Comparison of ENCODE assay signal across 17 cellular contexts in genomic region chr16:11390573-11391495, GRCh38. TPM values are rescaled to one million over a fixed set of nuclear protein-coding genes. Genes with fewer than 3 reads are reported as not detected.
DNase-seq lines count a peak whose midpoint lies in the region; TF ChIP-seq lines count a peak whose summit lies in the region.
"Had no signal": no experiment of that assay in that cellular context is flagged by ENCODE, and none has a peak within 500 bp of the region (broad histone marks: within the 10 kb centered on the region; RNA-seq: fewer than 3 reads in every experiment).

No MANE protein-coding gene starts in this region.

- no peaks in the 10 kb centered on the region for H3K36me3 ChIP-seq in adrenal gland (replicated peaks in 1 of 2)
- H3K36me3 ChIP-seq: HAP-1, transverse colon had no signal

- WGBS in adrenal gland, 4 donors = 70 to 85% (median 76%) methylated on average over 8 to 15 of the region's 15 CpGs

- H3K4me1 ChIP-seq in adrenal gland (replicated peaks in 1 of 2) = no peaks in the 10 kb centered on the region
- H3K4me1 ChIP-seq: Caco-2, transverse colon had no signal

- no peaks in the 10 kb centered on the region for H3K36me3 Mint-ChIP-seq in dendritic cell treated with granulocyte-macrophage colony-stimulating factor and Interleukin-4, amounts not matched to agents 40 ng/mL and 50 ng/mL, for 4 days (ENCODE audit: low read depth)

- H3K9me3 Mint-ChIP-seq in dendritic cell treated with granulocyte-macrophage colony-stimulating factor and Interleukin-4, amounts not matched to agents 40 ng/mL and 50 ng/mL, for 4 days = no peaks in the 10 kb centered on the region

- no peak for TF ChIP-seq POLR2A in adrenal gland (IDR thresholded peaks at IDR 0.05)

- H3K4me1 Mint-ChIP-seq in dendritic cell treated with granulocyte-macrophage colony-stimulating factor and Interleukin-4, amounts not matched to agents 40 ng/mL and 50 ng/mL, for 4 days (ENCODE audit: low read depth) = peaks cover 15% of the 10 kb centered on the region

- no peak overlapping the region for H3K4me3 ChIP-seq in adrenal gland
- H3K4me3 ChIP-seq: GM12878, HAP-1, transverse colon had no signal

- TF ChIP-seq CTCF in adrenal gland (IDR thresholded peaks at IDR 0.05) = no peak

- H3K9me3 ChIP-seq in adrenal gland (replicated peaks in 1 of 3) = no peaks in the 10 kb centered on the region
- H3K9me3 ChIP-seq: Caco-2, HAP-1, transverse colon had no signal

- H3K4me3 Mint-ChIP-seq in dendritic cell treated with granulocyte-macrophage colony-stimulating factor and Interleukin-4, amounts not matched to agents 40 ng/mL and 50 ng/mL, for 4 days = no peak overlapping the region

- DNase-seq in DMS 273 (lab: John Stamatoyannopoulos, UW; ENCODE audit: unreplicated experiment) = peak; percentile 35
- DNase-seq in DMS 273 treated with DMSO at 0.1 percent for 48 hours (lab: John Stamatoyannopoulos, UW) = no peak
- DNase-seq in NCI-H2081 treated with DMSO at 0.1 percent for 48 hours (lab: John Stamatoyannopoulos, UW) = peak; percentile 58
- DNase-seq in posterior vena cava (ENCODE audit: low spot score) = peak; percentile 67
- no peak for DNase-seq in adrenal gland
- no peak for DNase-seq in stimulated activated CD4-positive, alpha-beta T cell treated with anti-CD3 and anti-CD28 coated beads, Interleukin-4, amount 100 ng/mL, for 4 hours
- DNase-seq in activated CD4-positive, CD25-positive, alpha-beta regulatory T cell (lab: John Stamatoyannopoulos, UW) = no peak
- DNase-seq: foreskin fibroblast; kidney glomerular epithelial cell; NCI-H446; stimulated activated CD4-positive, alpha-beta T cell treated with anti-CD3 and anti-CD28 coated beads, Interleukin-12 subunit alpha, Interleukin-12 subunit beta, amount 100 ng/mL, for 4 hours had no signal

- H3K27ac Mint-ChIP-seq in dendritic cell treated with granulocyte-macrophage colony-stimulating factor and Interleukin-4, amounts not matched to agents 40 ng/mL and 50 ng/mL, for 4 days = peak overlapping the region; percentile 3

- no peaks in the 10 kb centered on the region for H3K27me3 ChIP-seq in adrenal gland

- H3K27me3 Mint-ChIP-seq in dendritic cell treated with granulocyte-macrophage colony-stimulating factor and Interleukin-4, amounts not matched to agents 40 ng/mL and 50 ng/mL, for 4 days = peaks cover 51% of the 10 kb centered on the region

- intact Hi-C loops in dendritic cell treated with granulocyte-macrophage colony-stimulating factor and Interleukin-4, amounts not matched to agents 40 ng/mL and 50 ng/mL, for 4 days (cut with micrococcal nuclease) = loop anchor here (10.0 kb wide), 1 partner anchor 424 kb away; no protein-coding TSS in a partner anchor
- intact Hi-C loops in posterior vena cava (cut with DNase I) (loop anchor here (10.0 kb wide), 2 partner anchors 324 to 674 kb away; no protein-coding TSS in a partner anchor), adrenal gland (cut with DNase I) (loop anchor here (5.0 to 10.0 kb wide), 2 partner anchors 141 to 254 kb away; no protein-coding TSS in a partner anchor)

- H3K27ac ChIP-seq in adrenal gland = no peak overlapping the region
- H3K27ac ChIP-seq: 22Rv1, transverse colon had no signal

RNA-seq across cellular contexts. Expression of gene RMI2, which starts 45.6 kb away (rescaled TPM):
- total RNA-seq in posterior vena cava (1 to 10 TPM in 1 of 2 donors, under 1 TPM in 1; 0.67 to 1.4 TPM), adrenal gland (1 to 10 TPM in 4 of 8 donors, under 1 TPM in 2, not detected in 2; 0.70 to 3.9 (median 1.3) TPM)
- 1 to 10 TPM in 2 of 3 donors, under 1 TPM in 1; 0.56 to 1.3 (median 1.0) TPM for polyA plus RNA-seq in adrenal gland

Comparison
In these comparisons a context has a peak if more than half of its experiments do, and no peak if none do; other contexts are left out.
1. DNase-seq: peak in DMS 273 (single experiment), NCI-H2081 treated with DMSO at 0.1 percent for 48 hours (single experiment) and posterior vena cava (single experiment); none in DMS 273 treated with DMSO at 0.1 percent for 48 hours (single experiment), adrenal gland (0 of 7), stimulated activated CD4-positive, alpha-beta T cell treated with anti-CD3 and anti-CD28 coated beads, Interleukin-4, amount 100 ng/mL, for 4 hours (0 of 2) and activated CD4-positive, CD25-positive, alpha-beta regulatory T cell (0 of 4).